In the genomic region with DNA sequence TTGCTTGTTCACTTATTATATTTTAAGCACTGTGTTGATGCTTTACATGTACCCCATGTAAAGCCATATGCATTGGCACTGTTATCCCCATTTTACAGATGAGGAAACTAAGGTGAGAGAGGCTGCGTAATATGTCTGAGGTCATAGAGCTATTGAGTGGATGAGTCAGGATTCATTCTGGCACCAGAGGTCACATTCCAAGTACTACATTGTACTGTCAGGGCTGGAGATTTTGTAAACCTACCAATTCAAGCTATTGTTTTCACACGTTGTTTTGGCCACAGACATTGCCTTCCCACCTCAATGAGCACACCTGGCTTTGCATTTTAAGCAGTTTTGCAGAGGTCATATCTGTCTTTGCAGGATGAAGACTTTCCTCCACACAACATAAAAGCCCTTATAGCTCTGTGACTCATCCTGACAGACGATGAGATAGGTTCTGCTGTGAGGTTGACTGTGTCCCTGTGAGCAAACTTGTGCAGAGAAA, we compare ENCODE assay signal across 1 cellular context.
TF ChIP-seq lines count a peak whose summit lies in the region.

No MANE protein-coding gene starts in this region.

TF ChIP-seq in K562, 482 proteins besides CTCF, POLR2A, EP300 and RAD21 (continues in another document):
- no peak for TF ChIP-seq ETS2 (tag; IDR thresholded peaks at IDR 0.05; ENCODE audit: borderline replicate concordance, poor library complexity, severe bottlenecking)
- peak; percentile 91 for TF ChIP-seq ADNP (tag; IDR thresholded peaks at IDR 0.05)
- no peak for TF ChIP-seq CHD2 (IDR thresholded peaks at IDR 0.05; ENCODE audit: low read depth, low read length)
- TF ChIP-seq ZNF41 (CRISPR knock-in tag; conservative IDR thresholded peaks at IDR 0.05), result no peak
- no peak for TF ChIP-seq JUND (IDR thresholded peaks at IDR 0.05; ENCODE audit: borderline replicate concordance, low read depth, low read length)
- peak; percentile 70; the same call in 2 of the 3 replicates for TF ChIP-seq JUND (tag; IDR thresholded peaks at IDR 0.05; ENCODE audit: borderline replicate concordance, low read depth, low read length)
- no peak for TF ChIP-seq SIN3B (IDR thresholded peaks at IDR 0.05; ENCODE audit: low read depth)
- 0 out of 2 replicates have a peak, but pooled peaks have one; percentile 22 for TF ChIP-seq MYNN (IDR thresholded peaks at IDR 0.05)
- TF ChIP-seq MYNN (CRISPR knock-in tag; IDR thresholded peaks at IDR 0.05), result no peak
- TF ChIP-seq CEBPB (tag; IDR thresholded peaks at IDR 0.05), result peak; percentile 39; the same call in 1 of the 2 replicates
- TF ChIP-seq, protein P1, sequence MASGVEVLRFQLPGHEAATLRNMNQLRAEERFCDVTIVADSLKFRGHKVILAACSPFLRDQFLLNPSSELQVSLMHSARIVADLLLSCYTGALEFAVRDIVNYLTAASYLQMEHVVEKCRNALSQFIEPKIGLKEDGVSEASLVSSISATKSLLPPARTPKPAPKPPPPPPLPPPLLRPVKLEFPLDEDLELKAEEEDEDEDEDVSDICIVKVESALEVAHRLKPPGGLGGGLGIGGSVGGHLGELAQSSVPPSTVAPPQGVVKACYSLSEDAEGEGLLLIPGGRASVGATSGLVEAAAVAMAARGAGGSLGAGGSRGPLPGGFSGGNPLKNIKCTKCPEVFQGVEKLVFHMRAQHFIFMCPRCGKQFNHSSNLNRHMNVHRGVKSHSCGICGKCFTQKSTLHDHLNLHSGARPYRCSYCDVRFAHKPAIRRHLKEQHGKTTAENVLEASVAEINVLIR (CRISPR knock-in tag; IDR thresholded peaks at IDR 0.05), result no peak
- TF ChIP-seq, protein P2, sequence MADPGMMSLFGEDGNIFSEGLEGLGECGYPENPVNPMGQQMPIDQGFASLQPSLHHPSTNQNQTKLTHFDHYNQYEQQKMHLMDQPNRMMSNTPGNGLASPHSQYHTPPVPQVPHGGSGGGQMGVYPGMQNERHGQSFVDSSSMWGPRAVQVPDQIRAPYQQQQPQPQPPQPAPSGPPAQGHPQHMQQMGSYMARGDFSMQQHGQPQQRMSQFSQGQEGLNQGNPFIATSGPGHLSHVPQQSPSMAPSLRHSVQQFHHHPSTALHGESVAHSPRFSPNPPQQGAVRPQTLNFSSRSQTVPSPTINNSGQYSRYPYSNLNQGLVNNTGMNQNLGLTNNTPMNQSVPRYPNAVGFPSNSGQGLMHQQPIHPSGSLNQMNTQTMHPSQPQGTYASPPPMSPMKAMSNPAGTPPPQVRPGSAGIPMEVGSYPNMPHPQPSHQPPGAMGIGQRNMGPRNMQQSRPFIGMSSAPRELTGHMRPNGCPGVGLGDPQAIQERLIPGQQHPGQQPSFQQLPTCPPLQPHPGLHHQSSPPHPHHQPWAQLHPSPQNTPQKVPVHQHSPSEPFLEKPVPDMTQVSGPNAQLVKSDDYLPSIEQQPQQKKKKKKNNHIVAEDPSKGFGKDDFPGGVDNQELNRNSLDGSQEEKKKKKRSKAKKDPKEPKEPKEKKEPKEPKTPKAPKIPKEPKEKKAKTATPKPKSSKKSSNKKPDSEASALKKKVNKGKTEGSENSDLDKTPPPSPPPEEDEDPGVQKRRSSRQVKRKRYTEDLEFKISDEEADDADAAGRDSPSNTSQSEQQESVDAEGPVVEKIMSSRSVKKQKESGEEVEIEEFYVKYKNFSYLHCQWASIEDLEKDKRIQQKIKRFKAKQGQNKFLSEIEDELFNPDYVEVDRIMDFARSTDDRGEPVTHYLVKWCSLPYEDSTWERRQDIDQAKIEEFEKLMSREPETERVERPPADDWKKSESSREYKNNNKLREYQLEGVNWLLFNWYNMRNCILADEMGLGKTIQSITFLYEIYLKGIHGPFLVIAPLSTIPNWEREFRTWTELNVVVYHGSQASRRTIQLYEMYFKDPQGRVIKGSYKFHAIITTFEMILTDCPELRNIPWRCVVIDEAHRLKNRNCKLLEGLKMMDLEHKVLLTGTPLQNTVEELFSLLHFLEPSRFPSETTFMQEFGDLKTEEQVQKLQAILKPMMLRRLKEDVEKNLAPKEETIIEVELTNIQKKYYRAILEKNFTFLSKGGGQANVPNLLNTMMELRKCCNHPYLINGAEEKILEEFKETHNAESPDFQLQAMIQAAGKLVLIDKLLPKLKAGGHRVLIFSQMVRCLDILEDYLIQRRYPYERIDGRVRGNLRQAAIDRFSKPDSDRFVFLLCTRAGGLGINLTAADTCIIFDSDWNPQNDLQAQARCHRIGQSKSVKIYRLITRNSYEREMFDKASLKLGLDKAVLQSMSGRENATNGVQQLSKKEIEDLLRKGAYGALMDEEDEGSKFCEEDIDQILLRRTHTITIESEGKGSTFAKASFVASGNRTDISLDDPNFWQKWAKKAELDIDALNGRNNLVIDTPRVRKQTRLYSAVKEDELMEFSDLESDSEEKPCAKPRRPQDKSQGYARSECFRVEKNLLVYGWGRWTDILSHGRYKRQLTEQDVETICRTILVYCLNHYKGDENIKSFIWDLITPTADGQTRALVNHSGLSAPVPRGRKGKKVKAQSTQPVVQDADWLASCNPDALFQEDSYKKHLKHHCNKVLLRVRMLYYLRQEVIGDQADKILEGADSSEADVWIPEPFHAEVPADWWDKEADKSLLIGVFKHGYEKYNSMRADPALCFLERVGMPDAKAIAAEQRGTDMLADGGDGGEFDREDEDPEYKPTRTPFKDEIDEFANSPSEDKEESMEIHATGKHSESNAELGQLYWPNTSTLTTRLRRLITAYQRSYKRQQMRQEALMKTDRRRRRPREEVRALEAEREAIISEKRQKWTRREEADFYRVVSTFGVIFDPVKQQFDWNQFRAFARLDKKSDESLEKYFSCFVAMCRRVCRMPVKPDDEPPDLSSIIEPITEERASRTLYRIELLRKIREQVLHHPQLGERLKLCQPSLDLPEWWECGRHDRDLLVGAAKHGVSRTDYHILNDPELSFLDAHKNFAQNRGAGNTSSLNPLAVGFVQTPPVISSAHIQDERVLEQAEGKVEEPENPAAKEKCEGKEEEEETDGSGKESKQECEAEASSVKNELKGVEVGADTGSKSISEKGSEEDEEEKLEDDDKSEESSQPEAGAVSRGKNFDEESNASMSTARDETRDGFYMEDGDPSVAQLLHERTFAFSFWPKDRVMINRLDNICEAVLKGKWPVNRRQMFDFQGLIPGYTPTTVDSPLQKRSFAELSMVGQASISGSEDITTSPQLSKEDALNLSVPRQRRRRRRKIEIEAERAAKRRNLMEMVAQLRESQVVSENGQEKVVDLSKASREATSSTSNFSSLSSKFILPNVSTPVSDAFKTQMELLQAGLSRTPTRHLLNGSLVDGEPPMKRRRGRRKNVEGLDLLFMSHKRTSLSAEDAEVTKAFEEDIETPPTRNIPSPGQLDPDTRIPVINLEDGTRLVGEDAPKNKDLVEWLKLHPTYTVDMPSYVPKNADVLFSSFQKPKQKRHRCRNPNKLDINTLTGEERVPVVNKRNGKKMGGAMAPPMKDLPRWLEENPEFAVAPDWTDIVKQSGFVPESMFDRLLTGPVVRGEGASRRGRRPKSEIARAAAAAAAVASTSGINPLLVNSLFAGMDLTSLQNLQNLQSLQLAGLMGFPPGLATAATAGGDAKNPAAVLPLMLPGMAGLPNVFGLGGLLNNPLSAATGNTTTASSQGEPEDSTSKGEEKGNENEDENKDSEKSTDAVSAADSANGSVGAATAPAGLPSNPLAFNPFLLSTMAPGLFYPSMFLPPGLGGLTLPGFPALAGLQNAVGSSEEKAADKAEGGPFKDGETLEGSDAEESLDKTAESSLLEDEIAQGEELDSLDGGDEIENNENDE (IDR thresholded peaks at IDR 0.05; ENCODE audit: low read depth, low read length), result no peak
- TF ChIP-seq KAT7 (CRISPR knock-in tag; IDR thresholded peaks at IDR 0.05; ENCODE audit: borderline replicate concordance), result no peak
- peak; percentile 79 for TF ChIP-seq FOSL1 (tag; conservative IDR thresholded peaks at IDR 0.05)
- TF ChIP-seq CCNT2 (IDR thresholded peaks at IDR 0.05; ENCODE audit: borderline replicate concordance, extremely low read depth, insufficient read length, low read depth, low read length), result no peak
- TF ChIP-seq BCOR (IDR thresholded peaks at IDR 0.05), result peak; percentile 91
- TF ChIP-seq DPF2 (IDR thresholded peaks at IDR 0.05), result 0 out of 2 replicates have a peak, but pooled peaks have one; percentile 25
- TF ChIP-seq BRD4 (IDR thresholded peaks at IDR 0.05), result no peak
- no peak for TF ChIP-seq KLF10 (CRISPR knock-in tag; IDR thresholded peaks at IDR 0.05)
- peak; percentile 38; the same call in 1 of the 2 replicates for TF ChIP-seq ESRRA (IDR thresholded peaks at IDR 0.05; ENCODE audit: borderline replicate concordance, low read depth)
- no peak for TF ChIP-seq C11orf30 (IDR thresholded peaks at IDR 0.05; ENCODE audit: low read depth)
- TF ChIP-seq CXXC5 (CRISPR knock-in tag; IDR thresholded peaks at IDR 0.05), result no peak
- no peak for TF ChIP-seq XRCC3 (IDR thresholded peaks at IDR 0.05)
- TF ChIP-seq ZNF551 (CRISPR knock-in tag; IDR thresholded peaks at IDR 0.05), result no peak
- TF ChIP-seq, protein P3, sequence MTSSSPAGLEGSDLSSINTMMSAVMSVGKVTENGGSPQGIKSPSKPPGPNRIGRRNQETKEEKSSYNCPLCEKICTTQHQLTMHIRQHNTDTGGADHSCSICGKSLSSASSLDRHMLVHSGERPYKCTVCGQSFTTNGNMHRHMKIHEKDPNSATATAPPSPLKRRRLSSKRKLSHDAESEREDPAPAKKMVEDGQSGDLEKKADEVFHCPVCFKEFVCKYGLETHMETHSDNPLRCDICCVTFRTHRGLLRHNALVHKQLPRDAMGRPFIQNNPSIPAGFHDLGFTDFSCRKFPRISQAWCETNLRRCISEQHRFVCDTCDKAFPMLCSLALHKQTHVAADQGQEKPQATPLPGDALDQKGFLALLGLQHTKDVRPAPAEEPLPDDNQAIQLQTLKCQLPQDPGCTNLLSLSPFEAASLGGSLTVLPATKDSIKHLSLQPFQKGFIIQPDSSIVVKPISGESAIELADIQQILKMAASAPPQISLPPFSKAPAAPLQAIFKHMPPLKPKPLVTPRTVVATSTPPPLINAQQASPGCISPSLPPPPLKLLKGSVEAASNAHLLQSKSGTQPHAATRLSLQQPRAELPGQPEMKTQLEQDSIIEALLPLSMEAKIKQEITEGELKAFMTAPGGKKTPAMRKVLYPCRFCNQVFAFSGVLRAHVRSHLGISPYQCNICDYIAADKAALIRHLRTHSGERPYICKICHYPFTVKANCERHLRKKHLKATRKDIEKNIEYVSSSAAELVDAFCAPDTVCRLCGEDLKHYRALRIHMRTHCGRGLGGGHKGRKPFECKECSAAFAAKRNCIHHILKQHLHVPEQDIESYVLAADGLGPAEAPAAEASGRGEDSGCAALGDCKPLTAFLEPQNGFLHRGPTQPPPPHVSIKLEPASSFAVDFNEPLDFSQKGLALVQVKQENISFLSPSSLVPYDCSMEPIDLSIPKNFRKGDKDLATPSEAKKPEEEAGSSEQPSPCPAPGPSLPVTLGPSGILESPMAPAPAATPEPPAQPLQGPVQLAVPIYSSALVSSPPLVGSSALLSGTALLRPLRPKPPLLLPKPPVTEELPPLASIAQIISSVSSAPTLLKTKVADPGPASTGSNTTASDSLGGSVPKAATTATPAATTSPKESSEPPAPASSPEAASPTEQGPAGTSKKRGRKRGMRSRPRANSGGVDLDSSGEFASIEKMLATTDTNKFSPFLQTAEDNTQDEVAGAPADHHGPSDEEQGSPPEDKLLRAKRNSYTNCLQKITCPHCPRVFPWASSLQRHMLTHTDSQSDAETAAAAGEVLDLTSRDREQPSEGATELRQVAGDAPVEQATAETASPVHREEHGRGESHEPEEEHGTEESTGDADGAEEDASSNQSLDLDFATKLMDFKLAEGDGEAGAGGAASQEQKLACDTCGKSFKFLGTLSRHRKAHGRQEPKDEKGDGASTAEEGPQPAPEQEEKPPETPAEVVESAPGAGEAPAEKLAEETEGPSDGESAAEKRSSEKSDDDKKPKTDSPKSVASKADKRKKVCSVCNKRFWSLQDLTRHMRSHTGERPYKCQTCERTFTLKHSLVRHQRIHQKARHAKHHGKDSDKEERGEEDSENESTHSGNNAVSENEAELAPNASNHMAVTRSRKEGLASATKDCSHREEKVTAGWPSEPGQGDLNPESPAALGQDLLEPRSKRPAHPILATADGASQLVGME (CRISPR knock-in tag; IDR thresholded peaks at IDR 0.05), result no peak
- peak; percentile 79 to 86 for TF ChIP-seq KDM1A (IDR thresholded peaks at IDR 0.05)
- no peak for TF ChIP-seq SOX6 (IDR thresholded peaks at IDR 0.05)
- TF ChIP-seq SMARCE1 (IDR thresholded peaks at IDR 0.05), result 0 out of 2 replicates have a peak, but pooled peaks have one; percentile 18
- TF ChIP-seq, protein P4, sequence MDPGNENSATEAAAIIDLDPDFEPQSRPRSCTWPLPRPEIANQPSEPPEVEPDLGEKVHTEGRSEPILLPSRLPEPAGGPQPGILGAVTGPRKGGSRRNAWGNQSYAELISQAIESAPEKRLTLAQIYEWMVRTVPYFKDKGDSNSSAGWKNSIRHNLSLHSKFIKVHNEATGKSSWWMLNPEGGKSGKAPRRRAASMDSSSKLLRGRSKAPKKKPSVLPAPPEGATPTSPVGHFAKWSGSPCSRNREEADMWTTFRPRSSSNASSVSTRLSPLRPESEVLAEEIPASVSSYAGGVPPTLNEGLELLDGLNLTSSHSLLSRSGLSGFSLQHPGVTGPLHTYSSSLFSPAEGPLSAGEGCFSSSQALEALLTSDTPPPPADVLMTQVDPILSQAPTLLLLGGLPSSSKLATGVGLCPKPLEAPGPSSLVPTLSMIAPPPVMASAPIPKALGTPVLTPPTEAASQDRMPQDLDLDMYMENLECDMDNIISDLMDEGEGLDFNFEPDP (CRISPR knock-in tag; IDR thresholded peaks at IDR 0.05), result no peak
- no peak for TF ChIP-seq ELF2 (CRISPR knock-in tag; IDR thresholded peaks at IDR 0.05)
- TF ChIP-seq NFE2L1 (tag; IDR thresholded peaks at IDR 0.05; ENCODE audit: borderline replicate concordance, low read depth), result no peak
- TF ChIP-seq POU5F1 (IDR thresholded peaks at IDR 0.05; ENCODE audit: borderline replicate concordance, low read depth, low read length, partially characterized antibody), result no peak
- no peak for TF ChIP-seq FIP1L1 (IDR thresholded peaks at IDR 0.05; ENCODE audit: low read depth, low read length, poor library complexity, severe bottlenecking)
- no peak for TF ChIP-seq COPS2 (conservative IDR thresholded peaks at IDR 0.05)
- TF ChIP-seq, protein P5, sequence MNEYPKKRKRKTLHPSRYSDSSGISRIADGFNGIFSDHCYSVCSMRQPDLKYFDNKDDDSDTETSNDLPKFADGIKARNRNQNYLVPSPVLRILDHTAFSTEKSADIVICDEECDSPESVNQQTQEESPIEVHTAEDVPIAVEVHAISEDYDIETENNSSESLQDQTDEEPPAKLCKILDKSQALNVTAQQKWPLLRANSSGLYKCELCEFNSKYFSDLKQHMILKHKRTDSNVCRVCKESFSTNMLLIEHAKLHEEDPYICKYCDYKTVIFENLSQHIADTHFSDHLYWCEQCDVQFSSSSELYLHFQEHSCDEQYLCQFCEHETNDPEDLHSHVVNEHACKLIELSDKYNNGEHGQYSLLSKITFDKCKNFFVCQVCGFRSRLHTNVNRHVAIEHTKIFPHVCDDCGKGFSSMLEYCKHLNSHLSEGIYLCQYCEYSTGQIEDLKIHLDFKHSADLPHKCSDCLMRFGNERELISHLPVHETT (CRISPR knock-in tag; conservative IDR thresholded peaks at IDR 0.05 in 1 of 2, IDR thresholded peaks at IDR 0.05 in 1 of 2), result no peak
